ENCODE assay signal across 1 cellular context in the genomic region with DNA sequence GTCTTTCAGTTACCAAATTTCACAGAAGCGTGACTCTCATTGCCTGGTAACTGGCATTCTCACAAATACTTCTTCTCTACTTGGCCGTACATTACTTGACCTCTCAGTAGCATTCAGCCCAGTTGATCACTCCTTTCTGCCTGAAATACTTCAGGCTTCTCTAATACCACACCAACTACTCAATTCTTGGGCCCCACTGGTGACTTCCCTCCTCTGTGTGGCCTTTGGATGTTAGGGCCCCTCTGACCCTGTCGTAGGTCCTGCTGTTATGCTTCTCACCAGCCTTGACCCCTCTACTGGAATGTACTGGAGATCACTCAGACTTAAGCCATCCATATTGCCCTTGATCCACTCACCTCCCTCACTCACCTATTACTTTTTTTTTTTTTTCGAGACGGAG.
TF ChIP-seq lines count a peak whose summit lies in the region.

No MANE protein-coding gene starts in this region.

TF ChIP-seq in WTC11, 78 proteins besides CTCF, POLR2A, EP300 and RAD21 (continued from another document):
- TF ChIP-seq, protein P1, sequence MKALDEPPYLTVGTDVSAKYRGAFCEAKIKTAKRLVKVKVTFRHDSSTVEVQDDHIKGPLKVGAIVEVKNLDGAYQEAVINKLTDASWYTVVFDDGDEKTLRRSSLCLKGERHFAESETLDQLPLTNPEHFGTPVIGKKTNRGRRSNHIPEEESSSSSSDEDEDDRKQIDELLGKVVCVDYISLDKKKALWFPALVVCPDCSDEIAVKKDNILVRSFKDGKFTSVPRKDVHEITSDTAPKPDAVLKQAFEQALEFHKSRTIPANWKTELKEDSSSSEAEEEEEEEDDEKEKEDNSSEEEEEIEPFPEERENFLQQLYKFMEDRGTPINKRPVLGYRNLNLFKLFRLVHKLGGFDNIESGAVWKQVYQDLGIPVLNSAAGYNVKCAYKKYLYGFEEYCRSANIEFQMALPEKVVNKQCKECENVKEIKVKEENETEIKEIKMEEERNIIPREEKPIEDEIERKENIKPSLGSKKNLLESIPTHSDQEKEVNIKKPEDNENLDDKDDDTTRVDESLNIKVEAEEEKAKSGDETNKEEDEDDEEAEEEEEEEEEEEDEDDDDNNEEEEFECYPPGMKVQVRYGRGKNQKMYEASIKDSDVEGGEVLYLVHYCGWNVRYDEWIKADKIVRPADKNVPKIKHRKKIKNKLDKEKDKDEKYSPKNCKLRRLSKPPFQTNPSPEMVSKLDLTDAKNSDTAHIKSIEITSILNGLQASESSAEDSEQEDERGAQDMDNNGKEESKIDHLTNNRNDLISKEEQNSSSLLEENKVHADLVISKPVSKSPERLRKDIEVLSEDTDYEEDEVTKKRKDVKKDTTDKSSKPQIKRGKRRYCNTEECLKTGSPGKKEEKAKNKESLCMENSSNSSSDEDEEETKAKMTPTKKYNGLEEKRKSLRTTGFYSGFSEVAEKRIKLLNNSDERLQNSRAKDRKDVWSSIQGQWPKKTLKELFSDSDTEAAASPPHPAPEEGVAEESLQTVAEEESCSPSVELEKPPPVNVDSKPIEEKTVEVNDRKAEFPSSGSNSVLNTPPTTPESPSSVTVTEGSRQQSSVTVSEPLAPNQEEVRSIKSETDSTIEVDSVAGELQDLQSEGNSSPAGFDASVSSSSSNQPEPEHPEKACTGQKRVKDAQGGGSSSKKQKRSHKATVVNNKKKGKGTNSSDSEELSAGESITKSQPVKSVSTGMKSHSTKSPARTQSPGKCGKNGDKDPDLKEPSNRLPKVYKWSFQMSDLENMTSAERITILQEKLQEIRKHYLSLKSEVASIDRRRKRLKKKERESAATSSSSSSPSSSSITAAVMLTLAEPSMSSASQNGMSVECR (CRISPR knock-in tag; IDR thresholded peaks at IDR 0.05; ENCODE audit: borderline replicate concordance), result no peak
